Comparison of ENCODE assay signal across 27 cellular contexts in genomic region chr15:60831540-60831939, GRCh38.
"Had no signal": no experiment of that assay in that cellular context is flagged by ENCODE, and none has a peak within 500 bp of the region (broad histone marks: within the 10 kb centered on the region; RNA-seq: fewer than 3 reads in every experiment).

No MANE protein-coding gene starts in this region.

- ATAC-seq: body of pancreas had no signal

- H3K4me3 Mint-ChIP-seq: activated B cell treated with CpG ODN at 0.5 μM for 24 hours; activated CD4-positive, alpha-beta memory T cell treated with anti-CD3 and anti-CD28 coated beads, Interleukin-2, amount 10 ng/mL, durations not matched to agents 7 days and 5 days; activated naive CD8-positive, alpha-beta T cell treated with anti-CD3 and anti-CD28 coated beads, Interleukin-2, amount 10 ng/mL, durations not matched to agents 7 days and 5 days; T-helper 1 cell treated with Interleukin-12 subunit alpha and Interleukin-12 subunit beta and Interleukin-4 antibody, amounts not matched to agents 30 μg/mL and 1 μg/mL, for 36 hours had no signal

- H3K27ac ChIP-seq: ascending aorta, body of pancreas, SJSA1 had no signal

- H3K27ac Mint-ChIP-seq: activated B cell treated with CpG ODN at 0.5 μM for 24 hours; activated CD4-positive, alpha-beta memory T cell treated with anti-CD3 and anti-CD28 coated beads, Interleukin-2, amount 10 ng/mL, durations not matched to agents 7 days and 5 days; activated naive CD8-positive, alpha-beta T cell treated with anti-CD3 and anti-CD28 coated beads, Interleukin-2, amount 10 ng/mL, durations not matched to agents 7 days and 5 days; activated T-helper 2 cell treated with anti-CD3 and anti-CD28 coated beads, Interferon-gamma antibody, Interleukin-2, Interleukin-4, amounts not matched to agents 10 μg/mL and 5 μg/mL and 100 μg/mL, durations not matched to agents 14 hours and 24 hours and 36 hours; T-helper 1 cell treated with Interleukin-12 subunit alpha and Interleukin-12 subunit beta and Interleukin-4 antibody, amounts not matched to agents 30 μg/mL and 1 μg/mL, for 36 hours had no signal

- H3K9me3 Mint-ChIP-seq: activated B cell treated with CpG ODN at 0.5 μM for 24 hours; activated CD4-positive, alpha-beta memory T cell treated with anti-CD3 and anti-CD28 coated beads, Interleukin-2, amount 10 ng/mL, durations not matched to agents 7 days and 5 days; activated naive CD8-positive, alpha-beta T cell treated with anti-CD3 and anti-CD28 coated beads, Interleukin-2, amount 10 ng/mL, durations not matched to agents 7 days and 5 days; activated T-helper 2 cell treated with anti-CD3 and anti-CD28 coated beads, Interferon-gamma antibody, Interleukin-2, Interleukin-4, amounts not matched to agents 10 μg/mL and 5 μg/mL and 100 μg/mL, durations not matched to agents 14 hours and 24 hours and 36 hours; T-helper 1 cell treated with Interleukin-12 subunit alpha and Interleukin-12 subunit beta and Interleukin-4 antibody, amounts not matched to agents 30 μg/mL and 1 μg/mL, for 36 hours had no signal

- DNase-seq: activated B cell treated with CpG ODN at 0.5 μM for 24 hours; activated CD4-positive, alpha-beta memory T cell treated with anti-CD3 and anti-CD28 coated beads, Interleukin-2, amount 10 ng/mL, durations not matched to agents 7 days and 5 days; activated CD4-positive, alpha-beta T cell treated with anti-CD3 and anti-CD28 coated beads for 1 hour; activated CD4-positive, alpha-beta T cell treated with anti-CD3 and anti-CD28 coated beads, Interleukin-2, amount 50 U/mL, for 1 hour; activated gamma-delta T cell treated with Interleukin-2 at 50 U/mL for 16 hours; activated naive CD4-positive, alpha-beta T cell treated with anti-CD3 and anti-CD28 coated beads, Interleukin-2, amount 50 U/mL, for 16 hours; activated naive CD8-positive, alpha-beta T cell treated with anti-CD3 and anti-CD28 coated beads, Interleukin-2, amount 10 ng/mL, durations not matched to agents 7 days and 5 days; activated T-cell treated with anti-CD3 and anti-CD28 coated beads for 4 hours; activated T-cell treated with anti-CD3 and anti-CD28 coated beads, Interleukin-2, amount 50 U/mL, for 48 hours; amniotic stem cell; body of pancreas; central memory CD4-positive, alpha-beta T cell; Kasumi-1; KBM-7; NCI-H1048; NCI-H146; NCI-H187 treated with DMSO at 0.1 percent for 48 hours; NCI-H2081 treated with DMSO at 0.1 percent for 48 hours; NCI-H446; NCI-H524; SHP77; SW 1271; T-helper 9 cell had no signal

- H3K4me3 ChIP-seq: ascending aorta, body of pancreas, SJSA1 had no signal

- H3K4me1 ChIP-seq: ascending aorta, body of pancreas had no signal

- H3K36me3 ChIP-seq: ascending aorta, SJSA1 had no signal

- H3K27me3 ChIP-seq: ascending aorta, body of pancreas, SJSA1 had no signal

- H3K4me1 Mint-ChIP-seq: activated B cell treated with CpG ODN at 0.5 μM for 24 hours; activated CD4-positive, alpha-beta memory T cell treated with anti-CD3 and anti-CD28 coated beads, Interleukin-2, amount 10 ng/mL, durations not matched to agents 7 days and 5 days had no signal

- H3K9me3 ChIP-seq: ascending aorta, body of pancreas, SJSA1 had no signal

- H3K36me3 Mint-ChIP-seq: activated naive CD8-positive, alpha-beta T cell treated with anti-CD3 and anti-CD28 coated beads, Interleukin-2, amount 10 ng/mL, durations not matched to agents 7 days and 5 days had no signal
